In genomic region chr11:69381681-69382130, GRCh38 we compare ENCODE assay signal across 1 cellular context.
TF ChIP-seq lines count a peak whose summit lies in the region.

No MANE protein-coding gene starts in this region.

TF ChIP-seq in K562, 482 proteins besides CTCF, POLR2A, EP300 and RAD21 (continued from another document):
- TF ChIP-seq MGA (IDR thresholded peaks at IDR 0.05) (peak; percentile 88; the same call in 1 of the 2 replicates), ZNF398 (CRISPR knock-in tag; IDR thresholded peaks at IDR 0.05) (no peak), ZNF408 (CRISPR knock-in tag; IDR thresholded peaks at IDR 0.05; ENCODE audit: low read depth) (no peak), MBD2 (IDR thresholded peaks at IDR 0.05; ENCODE audit: borderline replicate concordance, low read depth) (no peak), RBBP5 (IDR thresholded peaks at IDR 0.05; ENCODE audit: borderline replicate concordance, insufficient read depth, low read length, poor library complexity, severe bottlenecking) (no peak), HMG20B (CRISPR knock-in tag; IDR thresholded peaks at IDR 0.05) (no peak), USF2 (CRISPR knock-in tag; IDR thresholded peaks at IDR 0.05) (0 out of 2 replicates have a peak, but pooled peaks have one; percentile 2)
TF ChIP-seq in K562: peak in this region for 41.
